ENCODE assay signal across 20 cellular contexts in genomic region chr7:32066441-32066840, GRCh38.
"Had no signal": no experiment of that assay in that cellular context is flagged by ENCODE, and none has a peak within 500 bp of the region (broad histone marks: within the 10 kb centered on the region; RNA-seq: fewer than 3 reads in every experiment).

No MANE protein-coding gene starts in this region.

- H3K9me3 ChIP-seq: gastroesophageal sphincter, heart left ventricle, lower lobe of right lung, mucosa of descending colon, right lobe of liver, vagina had no signal

- H3K27me3 ChIP-seq: right lobe of liver, vagina had no signal

- DNase-seq: activated gamma-delta T cell treated with Interleukin-2 at 50 U/mL for 16 hours; activated T-cell treated with anti-CD3 and anti-CD28 coated beads, Interleukin-2, amount 50 U/mL, for 1 hour; aorta; brain microvascular endothelial cell; central memory CD4-positive, alpha-beta T cell; dermis blood vessel endothelial cell; effector memory CD8-positive, alpha-beta T cell; heart left ventricle; lower lobe of right lung; mesendoderm; mucosa of descending colon; nephron progenitor cell; right lobe of liver; stimulated activated CD4-positive, alpha-beta T cell treated with anti-CD3 and anti-CD28 coated beads, Interleukin-1b, Interleukin-23, amount 100 ng/mL, for 48 hours; T1000 had no signal

- H3K4me3 ChIP-seq: gastroesophageal sphincter, lower lobe of right lung, mucosa of descending colon, right lobe of liver, skin epidermis, vagina had no signal

- H3K4me1 ChIP-seq: lower lobe of right lung, right lobe of liver had no signal

- H3K36me3 ChIP-seq: brain microvascular endothelial cell, gastroesophageal sphincter, heart left ventricle, lower lobe of right lung, right lobe of liver, vagina had no signal

- H3K27ac ChIP-seq: brain microvascular endothelial cell, gastroesophageal sphincter, lower lobe of right lung, right lobe of liver, skin epidermis, vagina had no signal

- ATAC-seq: effector memory CD8-positive, alpha-beta T cell; esophagus mucosa; gastroesophageal sphincter; heart left ventricle; lower lobe of right lung; mucosa of descending colon; right lobe of liver; WTC11 had no signal
